Comparison of ENCODE assay signal across 8 cellular contexts in the genomic region with DNA sequence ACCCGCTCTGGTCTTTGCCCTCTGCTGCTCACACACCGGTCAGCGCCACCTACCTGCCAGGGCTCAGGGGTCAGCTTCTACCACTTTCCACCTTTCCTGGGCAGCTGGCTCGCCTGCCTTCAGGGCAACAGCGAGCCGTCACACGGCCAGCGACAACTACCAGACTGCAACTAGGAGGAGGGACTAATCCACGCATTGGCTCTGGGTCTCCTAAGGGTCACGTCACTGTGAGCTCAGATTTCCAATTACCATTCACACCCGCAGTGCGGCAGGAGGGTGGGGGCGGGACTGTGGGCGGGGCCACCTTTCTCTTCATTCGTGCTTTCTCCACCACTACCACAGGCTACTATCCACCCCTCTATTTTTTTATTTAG. TPM values are rescaled to one million over a fixed set of nuclear protein-coding genes. Genes with fewer than 3 reads are reported as not detected.
A peak's percentile ranks its signal among the peaks of the same experiment; 100 is the strongest.
DNase-seq lines count a peak whose midpoint lies in the region; TF ChIP-seq lines count a peak whose summit lies in the region.

A gene (minus strand): TSS at position 172 of the 374 bp plus-strand sequence. CDS start 1,712 bp downstream, outside the sequence.

- in situ Hi-C loops in HAP-1 (cut with MboI; ENCODE audit: low sequenced_read_pairs): no loop called here

- H3K36me3 ChIP-seq in HAP-1 (replicated peaks): no peaks in the 10 kb centered on the region

- WGBS in lower leg skin, 2 donors: 0 to 25% methylated on average over 8 to 15 of the region's 15 CpGs

- peaks cover 7% of the 10 kb centered on the region for H3K4me1 ChIP-seq in HAP-1

- DNase-seq in EL: peak; percentile 1
- peak; percentile 86 to 91 for DNase-seq in HAP-1 (ENCODE audit: low spot score in 2 of 2)
- peak; percentile 70 to 88 (median 75) for DNase-seq in NCI-H1417 (lab: John Stamatoyannopoulos, UW)
- DNase-seq in activated CD4-positive, alpha-beta T cell treated with anti-CD3 and anti-CD28 coated beads for 1 hour: peak; percentile 39
- peak; percentile 27 to 87 for DNase-seq in lower leg skin (ENCODE audit: low spot score in 2 of 2)
- peak; percentile 19 for DNase-seq in stimulated activated CD8-positive, alpha-beta memory T cell treated with anti-CD3 and anti-CD28 coated beads, Interleukin-12 subunit alpha, Interleukin-12 subunit beta, amount 100 ng/mL, for 4 hours (ENCODE audit: low read depth)
- DNase-seq in AG08395 (ENCODE audit: low spot score): no peak

- no peak for TF ChIP-seq CTCF in lower leg skin (IDR thresholded peaks at IDR 0.05)

- H3K27me3 ChIP-seq in HAP-1 (ENCODE audit: low read depth): no peaks in the 10 kb centered on the region

- intact Hi-C loops in lower leg skin (cut with DNase I; ENCODE audit: low total_unique reads): no loop called here

- no peaks in the 10 kb centered on the region for H3K9me3 ChIP-seq in HAP-1

- H3K27ac ChIP-seq in cingulate gyrus (ENCODE audit: low read depth, low read length): peak within 1 kb of the TSS; percentile 47

- TF ChIP-seq POLR2A in lower leg skin (IDR thresholded peaks at IDR 0.05): no peak

- H3K4me3 ChIP-seq in HAP-1 (peak within 1 kb of the TSS; percentile 54), lower leg skin (ENCODE audit: low read depth, poor library complexity, severe bottlenecking) (peak within 1 kb of the TSS; percentile 17)

RNA-seq across cellular contexts. Expression of the gene that starts here (rescaled TPM):
- 1 to 10 TPM; 1.3 to 6.4 (median 3.0) TPM for total RNA-seq in lower leg skin
